In the genomic region with DNA sequence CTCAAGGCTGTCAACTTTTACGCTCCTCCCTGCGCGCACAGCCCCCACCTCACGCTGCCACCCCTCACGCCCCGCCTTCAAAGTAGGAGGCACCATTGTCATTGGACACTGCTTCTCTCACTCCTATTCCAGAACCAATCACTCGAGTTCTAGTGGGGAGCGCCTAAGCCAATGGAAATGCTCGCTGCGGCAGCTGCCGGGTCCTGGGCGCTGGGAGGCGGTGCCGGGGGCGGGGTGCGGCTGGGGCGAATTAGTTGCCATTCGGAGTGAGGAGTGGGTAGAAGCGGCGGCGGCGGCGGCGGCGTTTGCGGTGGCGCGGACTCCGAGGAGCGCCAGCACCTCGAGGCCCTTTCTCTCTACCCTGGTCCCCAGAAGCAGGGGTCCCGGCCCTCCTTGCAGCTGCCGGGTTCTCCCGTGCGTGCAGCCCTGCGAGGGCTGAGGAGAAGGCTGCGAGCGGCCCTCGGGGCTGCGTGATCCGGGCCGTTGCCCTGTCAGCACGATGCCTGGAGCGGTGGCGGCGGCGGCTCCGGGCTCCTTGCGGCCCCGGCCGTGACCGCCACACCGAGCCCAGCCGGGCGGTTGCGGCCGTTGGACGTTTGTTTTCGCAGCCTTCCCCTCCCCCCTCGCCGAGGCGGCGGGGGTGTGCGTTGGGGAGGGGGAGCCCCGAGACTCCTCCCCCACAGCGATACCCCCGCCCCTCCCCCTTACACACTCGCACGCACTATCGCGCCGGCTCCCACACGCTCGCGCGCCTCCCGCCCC, we compare ENCODE assay signal across 8 cellular contexts. TPM values are rescaled to one million over a fixed set of nuclear protein-coding genes. Genes with fewer than 3 reads are reported as not detected.
DNase-seq lines count a peak whose midpoint lies in the region; ATAC-seq and TF ChIP-seq lines count a peak whose summit lies in the region.

GLCCI1 (plus strand) TSS at position 253 of the 762 bp plus-strand sequence. CDS start 555 bp downstream, outside the sequence.

- H3K27me3 Mint-ChIP-seq in activated T-cell treated with anti-CD3 and anti-CD28 coated beads, Interleukin-2, amount 50 U/mL, for 24 hours, result no peaks in the 10 kb centered on the region

- H3K9me3 ChIP-seq in esophagus (ENCODE audit: control insufficient read depth in 2 of 2, insufficient read depth in 1 of 2, low read depth in 1 of 2, low read length in 1 of 2) (no peaks in the 10 kb centered on the region), mucosa of stomach (ENCODE audit: control insufficient read depth, low read length) (no peaks in the 10 kb centered on the region)

- H3K4me1 ChIP-seq in esophagus (ENCODE audit: control insufficient read depth in 2 of 2, insufficient read depth in 2 of 2, low read length in 1 of 2), result no peaks in the 10 kb centered on the region
- peaks cover 7% of the 10 kb centered on the region for H3K4me1 ChIP-seq in mucosa of stomach (ENCODE audit: control insufficient read depth, insufficient read depth, low read length)

- ATAC-seq in GM21717 (IDR thresholded peaks at IDR 0.05; ENCODE audit: unreplicated experiment), result peak; percentile 85

- peak within 1 kb of the TSS; percentile 78 for H3K9ac ChIP-seq in mucosa of stomach (ENCODE audit: low read length)

- peak within 1 kb of the TSS; percentile 94 to 98 for H3K27ac ChIP-seq in esophagus (ENCODE audit: low read depth in 2 of 2, low read length in 1 of 2)

- no peaks in the 10 kb centered on the region for H3K9me3 Mint-ChIP-seq in activated T-cell treated with anti-CD3 and anti-CD28 coated beads, Interleukin-2, amount 50 U/mL, for 24 hours

- DNase-seq in DMS153 treated with DMSO at 0.1 percent for 48 hours (lab: John Stamatoyannopoulos, UW; ENCODE audit: unreplicated experiment), result peak; percentile 99
- peak; percentile 98 for DNase-seq in KBM-7
- peak; percentile 97 for DNase-seq in activated T-cell treated with anti-CD3 and anti-CD28 coated beads, Interleukin-2, amount 50 U/mL, for 24 hours
- peak; percentile 88 to 90 for DNase-seq in stimulated activated CD8-positive, alpha-beta memory T cell treated with anti-CD3 and anti-CD28 coated beads, Interleukin-7, amount 100 ng/mL, for 1 hour (ENCODE audit: low read depth in 2 of 2)

- H3K4me3 ChIP-seq in esophagus (ENCODE audit: low read depth in 1 of 2, low read length in 2 of 2) (peak within 1 kb of the TSS; percentile 82 to 95), mucosa of stomach (ENCODE audit: low read length) (peak within 1 kb of the TSS; percentile 60)

- in situ Hi-C loops in KBM-7 (cut with MboI; ENCODE audit: low pct_unique_long_range_greater_than_20kb, low sequenced_read_pairs), result no loop called here

- H3K4me1 Mint-ChIP-seq in activated T-cell treated with anti-CD3 and anti-CD28 coated beads, Interleukin-2, amount 50 U/mL, for 24 hours (ENCODE audit: low read depth), result peaks cover 29% of the 10 kb centered on the region

- no peaks in the 10 kb centered on the region for H3K27me3 ChIP-seq in esophagus (ENCODE audit: control insufficient read depth in 1 of 2, insufficient read depth in 2 of 2, low read length in 2 of 2)
- H3K27me3 ChIP-seq in mucosa of stomach (ENCODE audit: control insufficient read depth, insufficient read depth, low read length), result no peaks in the 10 kb centered on the region

- peaks cover 3% of the 10 kb centered on the region for H3K36me3 Mint-ChIP-seq in activated T-cell treated with anti-CD3 and anti-CD28 coated beads, Interleukin-2, amount 50 U/mL, for 24 hours (ENCODE audit: low read depth)

- peak within 1 kb of the TSS; percentile 94 for H3K27ac Mint-ChIP-seq in activated T-cell treated with anti-CD3 and anti-CD28 coated beads, Interleukin-2, amount 50 U/mL, for 24 hours

- H3K36me3 ChIP-seq in esophagus (ENCODE audit: control insufficient read depth in 2 of 2, insufficient read depth in 2 of 2, low read length in 1 of 2), result no peaks in the 10 kb centered on the region
- no peaks in the 10 kb centered on the region for H3K36me3 ChIP-seq in mucosa of stomach (ENCODE audit: control insufficient read depth, insufficient read depth, low read length)

- 0 to 1% methylated on average over 54 to 77 of the region's 77 CpGs for WGBS in esophagus, 2 donors

- H3K4me3 Mint-ChIP-seq in activated T-cell treated with anti-CD3 and anti-CD28 coated beads, Interleukin-2, amount 50 U/mL, for 24 hours, result peak within 1 kb of the TSS; percentile 86

TF ChIP-seq in PFSK-1, 5 proteins besides CTCF, POLR2A, EP300 and RAD21:
- TF ChIP-seq TAF1 (IDR thresholded peaks at IDR 0.05; ENCODE audit: borderline replicate concordance, insufficient read depth, low read length) (peak; percentile 76; the same call in 1 of the 2 replicates), SIN3A (IDR thresholded peaks at IDR 0.05; ENCODE audit: borderline replicate concordance, insufficient read depth, low read length) (peak; percentile 64; the same call in 1 of the 2 replicates), REST (IDR thresholded peaks at IDR 0.05; ENCODE audit: insufficient read depth in 1 of 2, low read depth in 2 of 2, low read length in 2 of 2) (0 out of 4 replicates have a peak, but pooled peaks of 1 of the 2 experiments have one; percentile 22), POLR2AphosphoS5 (IDR thresholded peaks at IDR 0.05; ENCODE audit: low read depth, low read length) (peak; percentile 94), FOXP2 (optimal IDR thresholded peaks at IDR 0.05; ENCODE audit: borderline replicate concordance, extremely low read depth, extremely low read length, insufficient read depth) (peak; percentile 55)

RNA-seq across cellular contexts. Expression of gene GLCCI1, which starts in this region (rescaled TPM):
- polyA plus RNA-seq in PFSK-1 (2012; ENCODE audit: insufficient read length, low read depth), result 9.2 TPM
- polyA plus RNA-seq in esophagus, result 1 to 10 TPM; 1.4 to 2.2 TPM

Comparison
In these comparisons a context has a peak if more than half of its experiments do, and no peak if none do; other contexts are left out.
1. Peak in every context shown above with its lines: DNase-seq, ATAC-seq, H3K4me3 ChIP-seq and H3K27ac ChIP-seq.